In the genomic region with DNA sequence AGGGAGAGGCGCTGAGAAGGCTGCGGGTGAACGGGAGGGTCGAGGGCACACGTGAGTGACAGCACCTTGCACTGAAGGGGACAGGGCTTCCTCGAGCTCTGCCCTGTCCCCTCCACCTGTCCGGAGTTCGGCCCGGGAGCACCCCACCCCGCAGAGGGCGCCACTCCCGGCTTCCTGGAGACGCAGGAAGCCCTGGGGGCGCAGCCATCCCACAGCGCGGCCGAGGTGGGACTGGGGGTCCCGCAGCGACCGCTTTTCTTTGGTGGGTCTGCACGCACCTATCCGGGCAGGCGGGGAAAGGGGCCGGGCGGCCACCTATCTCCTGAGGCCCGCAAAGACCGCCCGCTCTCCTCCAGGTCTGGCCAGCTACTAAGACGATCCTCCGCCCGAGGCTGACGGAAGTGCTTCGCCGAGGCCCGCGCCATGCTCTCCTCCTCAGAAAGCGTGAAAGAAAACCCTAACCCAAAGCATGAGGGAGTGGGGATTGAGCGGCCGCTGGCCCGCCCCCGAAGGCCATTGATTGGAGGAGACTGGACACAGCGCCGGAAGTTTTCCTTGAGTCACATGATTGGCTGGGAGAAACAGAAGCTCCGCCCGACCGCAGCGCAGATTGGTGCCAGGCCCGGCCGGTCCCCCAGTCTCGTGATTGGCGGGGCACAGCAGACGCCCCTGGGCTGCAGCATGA, we compare ENCODE assay signal across 8 cellular contexts.
DNase-seq lines count a peak whose midpoint lies in the region; ATAC-seq and TF ChIP-seq lines count a peak whose summit lies in the region.

No MANE protein-coding gene starts in this region.

- DNase-seq in AG10803 (ENCODE audit: low read depth) = peak; percentile 96
- peak; percentile 81 to 94 for DNase-seq in NCI-H446 (lab: John Stamatoyannopoulos, UW)
- DNase-seq in activated CD4-positive, alpha-beta T cell treated with anti-CD3 and anti-CD28 coated beads for 1 hour = peak; percentile 93
- peak; percentile 98 for DNase-seq in choroid plexus epithelial cell (ENCODE audit: low read depth)
- peak; percentile 97 for DNase-seq in kidney glomerular epithelial cell (lab: John Stamatoyannopoulos, UW)
- DNase-seq in stimulated activated CD4-positive, alpha-beta T cell treated with anti-CD3 and anti-CD28 coated beads, Interleukin-1b, Interleukin-23, amount 100 ng/mL, for 1 hour (ENCODE audit: low read depth in 2 of 2) = peak; percentile 82 to 85

- TF ChIP-seq CTCF in AG10803 (conservative IDR thresholded peaks at IDR 0.05; ENCODE audit: low read length) (peak; percentile 38), choroid plexus epithelial cell (conservative IDR thresholded peaks at IDR 0.05; ENCODE audit: low read depth, low read length) (peak; percentile 52)

- peak overlapping the region; percentile 91 for H3K4me3 ChIP-seq in AG10803 (ENCODE audit: low read length)
- peak overlapping the region; percentile 76 for H3K4me3 ChIP-seq in choroid plexus epithelial cell (ENCODE audit: low read depth, low read length)

- peak; percentile 89 for ATAC-seq in GM19023 (IDR thresholded peaks at IDR 0.05; ENCODE audit: unreplicated experiment)
- peak; percentile 89 for ATAC-seq in HG03280 (IDR thresholded peaks at IDR 0.05; ENCODE audit: unreplicated experiment)

Comparison
In these comparisons a context has a peak if more than half of its experiments do, and no peak if none do; other contexts are left out.
1. Peak in every context shown above with its lines: DNase-seq, ATAC-seq and H3K4me3 ChIP-seq.